ENCODE assay signal across 1 cellular context in the genomic region with DNA sequence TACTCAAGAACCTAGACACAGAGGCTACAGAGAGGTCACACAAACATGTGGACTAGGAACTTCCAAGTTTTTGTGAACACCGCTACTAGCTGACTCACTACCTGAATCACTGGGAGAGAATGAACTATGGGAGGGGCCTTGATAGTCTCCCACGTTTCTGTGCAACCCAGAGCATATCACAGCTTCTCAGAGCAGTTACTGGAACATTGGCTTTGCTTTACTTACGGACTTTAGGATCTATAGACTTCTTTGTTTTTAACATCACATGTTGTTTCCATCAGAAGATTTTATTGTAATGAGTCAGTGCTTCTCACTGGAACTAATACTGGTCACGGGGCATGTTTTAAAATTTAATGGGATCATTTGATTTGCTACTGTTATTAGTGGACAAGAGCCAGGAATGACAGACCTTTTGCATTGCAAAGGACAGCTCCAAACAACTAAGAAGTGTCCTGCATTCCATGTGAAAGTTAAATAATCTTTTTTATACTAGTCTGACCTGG.
A peak's percentile ranks its signal among the peaks of the same experiment; 100 is the strongest.
TF ChIP-seq lines count a peak whose summit lies in the region.

No MANE protein-coding gene starts in this region.

TF ChIP-seq in HEK293, 187 proteins besides CTCF, POLR2A, EP300 and RAD21 (continued from another document):
- TF ChIP-seq GFI1B (tag by site-specific recombination; IDR thresholded peaks at IDR 0.05) (peak; percentile 46; the same call in 1 of the 2 replicates), ZNF473 (tag by site-specific recombination; IDR thresholded peaks at IDR 0.05) (no peak), ZNF366 (tag by site-specific recombination; conservative IDR thresholded peaks at IDR 0.05) (0 out of 2 replicates have a peak, but pooled peaks have one; percentile 24), ZNF302 (tag by site-specific recombination; IDR thresholded peaks at IDR 0.05; ENCODE audit: low read depth) (no peak), ZEB2 (tag by site-specific recombination; IDR thresholded peaks at IDR 0.05) (peak; percentile 42; the same call in 1 of the 2 replicates), ZNF629 (tag by site-specific recombination; IDR thresholded peaks at IDR 0.05) (peak; percentile 43; the same call in 1 of the 2 replicates)
- TF ChIP-seq, protein P1, sequence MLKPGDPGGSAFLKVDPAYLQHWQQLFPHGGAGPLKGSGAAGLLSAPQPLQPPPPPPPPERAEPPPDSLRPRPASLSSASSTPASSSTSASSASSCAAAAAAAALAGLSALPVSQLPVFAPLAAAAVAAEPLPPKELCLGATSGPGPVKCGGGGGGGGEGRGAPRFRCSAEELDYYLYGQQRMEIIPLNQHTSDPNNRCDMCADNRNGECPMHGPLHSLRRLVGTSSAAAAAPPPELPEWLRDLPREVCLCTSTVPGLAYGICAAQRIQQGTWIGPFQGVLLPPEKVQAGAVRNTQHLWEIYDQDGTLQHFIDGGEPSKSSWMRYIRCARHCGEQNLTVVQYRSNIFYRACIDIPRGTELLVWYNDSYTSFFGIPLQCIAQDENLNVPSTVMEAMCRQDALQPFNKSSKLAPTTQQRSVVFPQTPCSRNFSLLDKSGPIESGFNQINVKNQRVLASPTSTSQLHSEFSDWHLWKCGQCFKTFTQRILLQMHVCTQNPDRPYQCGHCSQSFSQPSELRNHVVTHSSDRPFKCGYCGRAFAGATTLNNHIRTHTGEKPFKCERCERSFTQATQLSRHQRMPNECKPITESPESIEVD (tag by site-specific recombination; IDR thresholded peaks at IDR 0.05), result 0 out of 2 replicates have a peak, but pooled peaks have one; percentile 29
